ENCODE assay signal across 1 cellular context in the genomic region with DNA sequence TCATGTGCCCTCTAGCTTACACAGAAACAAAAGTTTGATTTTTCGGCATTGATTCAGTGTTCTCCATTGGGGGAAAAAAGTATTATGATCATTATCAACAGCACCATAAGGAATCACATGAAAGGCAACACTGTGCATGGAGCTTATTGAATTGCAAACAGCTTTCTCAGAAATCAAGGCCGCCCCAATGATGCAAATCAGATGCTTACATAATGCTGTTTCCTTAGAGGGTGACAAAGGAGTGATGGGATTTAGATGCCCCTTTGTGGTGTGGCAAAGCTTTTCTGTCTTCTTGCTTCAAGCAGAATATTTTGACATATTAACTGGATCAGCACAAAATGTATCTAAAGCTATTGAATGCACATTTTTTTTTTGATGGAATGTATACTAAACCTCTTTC.
TF ChIP-seq lines count a peak whose summit lies in the region.

No MANE protein-coding gene starts in this region.

TF ChIP-seq in K562, 482 proteins besides CTCF, POLR2A, EP300 and RAD21 (continued from another document):
- TF ChIP-seq, protein P1, sequence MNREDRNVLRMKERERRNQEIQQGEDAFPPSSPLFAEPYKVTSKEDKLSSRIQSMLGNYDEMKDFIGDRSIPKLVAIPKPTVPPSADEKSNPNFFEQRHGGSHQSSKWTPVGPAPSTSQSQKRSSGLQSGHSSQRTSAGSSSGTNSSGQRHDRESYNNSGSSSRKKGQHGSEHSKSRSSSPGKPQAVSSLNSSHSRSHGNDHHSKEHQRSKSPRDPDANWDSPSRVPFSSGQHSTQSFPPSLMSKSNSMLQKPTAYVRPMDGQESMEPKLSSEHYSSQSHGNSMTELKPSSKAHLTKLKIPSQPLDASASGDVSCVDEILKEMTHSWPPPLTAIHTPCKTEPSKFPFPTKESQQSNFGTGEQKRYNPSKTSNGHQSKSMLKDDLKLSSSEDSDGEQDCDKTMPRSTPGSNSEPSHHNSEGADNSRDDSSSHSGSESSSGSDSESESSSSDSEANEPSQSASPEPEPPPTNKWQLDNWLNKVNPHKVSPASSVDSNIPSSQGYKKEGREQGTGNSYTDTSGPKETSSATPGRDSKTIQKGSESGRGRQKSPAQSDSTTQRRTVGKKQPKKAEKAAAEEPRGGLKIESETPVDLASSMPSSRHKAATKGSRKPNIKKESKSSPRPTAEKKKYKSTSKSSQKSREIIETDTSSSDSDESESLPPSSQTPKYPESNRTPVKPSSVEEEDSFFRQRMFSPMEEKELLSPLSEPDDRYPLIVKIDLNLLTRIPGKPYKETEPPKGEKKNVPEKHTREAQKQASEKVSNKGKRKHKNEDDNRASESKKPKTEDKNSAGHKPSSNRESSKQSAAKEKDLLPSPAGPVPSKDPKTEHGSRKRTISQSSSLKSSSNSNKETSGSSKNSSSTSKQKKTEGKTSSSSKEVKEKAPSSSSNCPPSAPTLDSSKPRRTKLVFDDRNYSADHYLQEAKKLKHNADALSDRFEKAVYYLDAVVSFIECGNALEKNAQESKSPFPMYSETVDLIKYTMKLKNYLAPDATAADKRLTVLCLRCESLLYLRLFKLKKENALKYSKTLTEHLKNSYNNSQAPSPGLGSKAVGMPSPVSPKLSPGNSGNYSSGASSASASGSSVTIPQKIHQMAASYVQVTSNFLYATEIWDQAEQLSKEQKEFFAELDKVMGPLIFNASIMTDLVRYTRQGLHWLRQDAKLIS (CRISPR knock-in tag; IDR thresholded peaks at IDR 0.05), result no peak
